In genomic region chr18:21295101-21295500, GRCh38 we compare ENCODE assay signal across 27 cellular contexts. TPM values are rescaled to one million over a fixed set of nuclear protein-coding genes. Genes with fewer than 3 reads are reported as not detected.
"Had no signal": no experiment of that assay in that cellular context is flagged by ENCODE, and none has a peak within 500 bp of the region (broad histone marks: within the 10 kb centered on the region; RNA-seq: fewer than 3 reads in every experiment).

No MANE protein-coding gene starts in this region.

- H3K36me3 Mint-ChIP-seq: mesothelial cell of epicardium had no signal

- ATAC-seq: effector memory CD8-positive, alpha-beta T cell; esophagus mucosa; gastrocnemius medialis; heart right ventricle; left cardiac atrium; left lung; left ventricle myocardium superior; lower lobe of right lung; mucosa of descending colon had no signal

- H3K4me3 Mint-ChIP-seq: dendritic cell treated with granulocyte-macrophage colony-stimulating factor and Interleukin-4, amounts not matched to agents 40 ng/mL and 50 ng/mL, for 4 days; effector memory CD8-positive, alpha-beta T cell; endodermal cell; mesothelial cell of epicardium had no signal

- H3K27me3 ChIP-seq: colonic mucosa, gastrocnemius medialis, heart right ventricle, left lung had no signal

- H3K9me3 Mint-ChIP-seq: dendritic cell treated with granulocyte-macrophage colony-stimulating factor and Interleukin-4, amounts not matched to agents 40 ng/mL and 50 ng/mL, for 4 days; effector memory CD8-positive, alpha-beta T cell; endodermal cell; mesothelial cell of epicardium had no signal

- H3K27ac ChIP-seq: colonic mucosa, epithelial cell of prostate, esophagus squamous epithelium, gastrocnemius medialis, heart right ventricle, left lung, lower lobe of right lung had no signal

- H3K27me3 Mint-ChIP-seq: dendritic cell treated with granulocyte-macrophage colony-stimulating factor and Interleukin-4, amounts not matched to agents 40 ng/mL and 50 ng/mL, for 4 days had no signal

- FAIRE-seq: endometrium, islet of Langerhans, keratinocyte had no signal

- H3K36me3 ChIP-seq: colonic mucosa, esophagus squamous epithelium, gastrocnemius medialis, heart right ventricle, left lung, lower lobe of right lung had no signal

- H3K9me3 ChIP-seq: colonic mucosa, esophagus squamous epithelium, gastrocnemius medialis, left lung, lower lobe of right lung, mucosa of descending colon had no signal

- H3K27ac Mint-ChIP-seq: dendritic cell treated with granulocyte-macrophage colony-stimulating factor and Interleukin-4, amounts not matched to agents 40 ng/mL and 50 ng/mL, for 4 days; effector memory CD8-positive, alpha-beta T cell; endodermal cell; mesothelial cell of epicardium had no signal

- DNase-seq: colonic mucosa; cortex of kidney; effector CD8-positive, alpha-beta T cell; effector memory CD8-positive, alpha-beta T cell; endodermal cell; erythroblast; esophagus squamous epithelium; foreskin fibroblast; foreskin melanocyte; gastrocnemius medialis; glutamatergic neuron; head of caudate nucleus; heart right ventricle; hippocampal formation; left cardiac atrium; left lung; left ventricle myocardium superior; lower lobe of right lung; mesenchymal stem cell; mucosa of descending colon had no signal

- H3K4me1 ChIP-seq: colonic mucosa, esophagus squamous epithelium, gastrocnemius medialis, heart right ventricle, left lung, lower lobe of right lung had no signal

- H3K4me3 ChIP-seq: colonic mucosa, esophagus squamous epithelium, gastrocnemius medialis, heart right ventricle, left lung, lower lobe of right lung, mucosa of descending colon had no signal

RNA-seq across cellular contexts. Expression of gene GREB1L, which starts 53.1 kb away (rescaled TPM):
- total RNA-seq: esophagus mucosa had no signal
